ENCODE assay signal across 8 cellular contexts in genomic region chr17:16383772-16384171, GRCh38. TPM values are rescaled to one million over a fixed set of nuclear protein-coding genes. Genes with fewer than 3 reads are reported as not detected.
DNase-seq lines count a peak whose midpoint lies in the region; ATAC-seq, FAIRE-seq and TF ChIP-seq lines count a peak whose summit lies in the region.
"Not testable (repeated sequence)": the region's sequence is repeated elsewhere in the genome, so short reads cannot be mapped to it uniquely, and the experiment has no call there.

No MANE protein-coding gene starts in this region.

- not testable (repeated sequence) for TF ChIP-seq CTCF in GM06990 (IDR thresholded peaks at IDR 0.05; ENCODE audit: insufficient read depth, low read length, poor library complexity, severe bottlenecking); PC-9 (conservative IDR thresholded peaks at IDR 0.05); activated CD8-positive, alpha-beta T cell treated with anti-CD3 and anti-CD28 coated beads for 36 hours (IDR thresholded peaks at IDR 0.05); astrocyte (IDR thresholded peaks at IDR 0.05; ENCODE audit: insufficient read depth, low read depth, low read length); retinal pigment epithelial cell (conservative IDR thresholded peaks at IDR 0.05; ENCODE audit: low read depth, low read length); upper lobe of right lung (IDR thresholded peaks at IDR 0.05)

- H3K4me1 Mint-ChIP-seq in activated CD8-positive, alpha-beta T cell treated with anti-CD3 and anti-CD28 coated beads for 36 hours (ENCODE audit: low read depth): peaks cover 43% of the 10 kb centered on the region
- peaks cover 21% of the 10 kb centered on the region for H3K4me1 Mint-ChIP-seq in astrocyte (ENCODE audit: low read depth, unreplicated experiment)
- peaks cover 39 to 51% (median 49%) of the 10 kb centered on the region in 3 donors for H3K4me1 Mint-ChIP-seq in naive B cell

- peaks cover 13% of the 10 kb centered on the region; the same call in 1 of the 2 replicates for H4K20me1 ChIP-seq in PC-9 (ENCODE audit: insufficient read depth)
- peaks cover 41% of the 10 kb centered on the region for H4K20me1 ChIP-seq in astrocyte (ENCODE audit: insufficient read depth, low read length)

- H3F3A ChIP-seq in PC-9 (ENCODE audit: insufficient read depth, low read depth): peaks cover 26% of the 10 kb centered on the region; the same call in 1 of the 2 replicates

- peak overlapping the region; percentile 94 for H3K4me3 Mint-ChIP-seq in activated CD8-positive, alpha-beta T cell treated with anti-CD3 and anti-CD28 coated beads for 36 hours
- H3K4me3 Mint-ChIP-seq in astrocyte (ENCODE audit: unreplicated experiment) (peak overlapping the region; percentile 94), naive B cell (peak overlapping the region in 7 of 8 donors; percentile 57 to 97 (median 67))

- not testable (repeated sequence) for BruUV-seq in PC-9 (replicated peaks; lab: Mats Ljungman, UMichigan)

- not testable (repeated sequence) for H2AFZ ChIP-seq in PC-9; astrocyte (ENCODE audit: low read depth, low read length)

- not testable (repeated sequence) for DNase-seq in GM06990 (ENCODE audit: extremely low read depth, insufficient read length); PC-9; activated CD8-positive, alpha-beta T cell treated with anti-CD3 and anti-CD28 coated beads for 36 hours; astrocyte (ENCODE audit: low read depth); epithelial cell of prostate (ENCODE audit: low read depth, low spot score); naive B cell; retinal pigment epithelial cell (ENCODE audit: low read depth); upper lobe of right lung

- H3K9me3 Mint-ChIP-seq in activated CD8-positive, alpha-beta T cell treated with anti-CD3 and anti-CD28 coated beads for 36 hours; astrocyte (ENCODE audit: unreplicated experiment); naive B cell: not testable (repeated sequence)

- peaks cover 19% of the 10 kb centered on the region for H3K4me1 ChIP-seq in PC-9 (replicated peaks; ENCODE audit: insufficient read depth)
- H3K4me1 ChIP-seq in astrocyte (ENCODE audit: insufficient read depth, low read length): peaks cover 21% of the 10 kb centered on the region
- H3K4me1 ChIP-seq in upper lobe of right lung: peaks cover 30% of the 10 kb centered on the region

- not testable (repeated sequence) for H3K27me3 ChIP-seq in GM06990 (replicated peaks; ENCODE audit: control insufficient read depth, insufficient read depth, low read length); PC-9 (ENCODE audit: insufficient read depth, low read depth); astrocyte (ENCODE audit: insufficient read depth, low read length); upper lobe of right lung

- H3K4me3 ChIP-seq in GM06990 (replicated peaks; ENCODE audit: low read depth, low read length) (peak overlapping the region; percentile 77), retinal pigment epithelial cell (ENCODE audit: low read length) (peak overlapping the region; percentile 29), upper lobe of right lung (peak overlapping the region; percentile 79)
- not testable (repeated sequence) for H3K4me3 ChIP-seq in PC-9; astrocyte (ENCODE audit: insufficient read depth, low read depth, low read length)

- H3K27me3 Mint-ChIP-seq in activated CD8-positive, alpha-beta T cell treated with anti-CD3 and anti-CD28 coated beads for 36 hours; astrocyte (ENCODE audit: low read depth, unreplicated experiment); naive B cell: not testable (repeated sequence)

- H3K4me2 ChIP-seq in PC-9 (peak overlapping the region; percentile 87), astrocyte (ENCODE audit: low read length) (peak overlapping the region; percentile 87)

- H3K27ac ChIP-seq in PC-9; astrocyte (ENCODE audit: low read depth, low read length); upper lobe of right lung: not testable (repeated sequence)
- peak overlapping the region; percentile 18 for H3K27ac ChIP-seq in epithelial cell of prostate

- H3K9me3 ChIP-seq in PC-9 (ENCODE audit: insufficient read depth, low read depth); astrocyte (ENCODE audit: insufficient read depth, low read depth, low read length); upper lobe of right lung: not testable (repeated sequence)

- POLR2A ChIA-PET in PC-9 (lab: Charles Lee; ENCODE audit: unreplicated experiment): interaction anchor here (0.6 kb wide), 1 partner anchor 14 kb away, joined by 3 read pairs; no protein-coding TSS in a partner anchor
- POLR2A ChIA-PET in activated CD8-positive, alpha-beta T cell treated with anti-CD3 and anti-CD28 coated beads for 36 hours (lab: Charles Lee): interaction anchor here (0.7 to 4.6 kb wide), 4 partner anchors 33 to 384 kb away, joined by 3 to 44 read pairs (median 21); partner anchors contain the start of genes TRPV2, TTC19 and ZSWIM7

- H3K27ac Mint-ChIP-seq in activated CD8-positive, alpha-beta T cell treated with anti-CD3 and anti-CD28 coated beads for 36 hours: peak overlapping the region; percentile 68
- H3K27ac Mint-ChIP-seq in astrocyte (ENCODE audit: unreplicated experiment) (peak overlapping the region; percentile 58), naive B cell (peak overlapping the region in 5 of 6 donors; percentile 27 to 80 (median 49))

- CTCF ChIA-PET in PC-9 (lab: Charles Lee): not testable (repeated sequence)
- CTCF ChIA-PET in activated CD8-positive, alpha-beta T cell treated with anti-CD3 and anti-CD28 coated beads for 36 hours (lab: Charles Lee): interaction anchor here (1.3 to 4.2 kb wide), 2 partner anchors 20 to 31 kb away, joined by 9 to 31 read pairs; partner anchors contain the start of gene TRPV2

- ATAC-seq in activated CD8-positive, alpha-beta T cell treated with anti-CD3 and anti-CD28 coated beads for 36 hours; naive B cell (ENCODE audit: low read depth in 2 of 2); upper lobe of right lung: not testable (repeated sequence)

- peaks cover 31% of the 10 kb centered on the region for H3K36me3 Mint-ChIP-seq in activated CD8-positive, alpha-beta T cell treated with anti-CD3 and anti-CD28 coated beads for 36 hours (ENCODE audit: low read depth)
- H3K36me3 Mint-ChIP-seq in astrocyte (ENCODE audit: low read depth, unreplicated experiment): peaks cover 19% of the 10 kb centered on the region
- H3K36me3 Mint-ChIP-seq in naive B cell: peaks cover 7 to 21% of the 10 kb centered on the region in 2 donors

- H3K9ac ChIP-seq in astrocyte (ENCODE audit: low read length): not testable (repeated sequence)

- intact Hi-C loops in PC-9 (cut with micrococcal nuclease; ENCODE audit: unreplicated experiment); upper lobe of right lung (cut with DNase I): not testable (repeated sequence)
- intact Hi-C loops in activated CD8-positive, alpha-beta T cell treated with anti-CD3 and anti-CD28 coated beads for 36 hours (cut with micrococcal nuclease): loop anchor here (5.0 kb wide), 1 partner anchor 34 kb away; the partner anchor contains the start of gene TRPV2

- not testable (repeated sequence) for FAIRE-seq in astrocyte (lab: Jason Lieb, UNC)

- H3K36me3 ChIP-seq in GM06990 (ENCODE audit: control insufficient read depth, insufficient read depth, low read length); PC-9 (ENCODE audit: low read depth): not testable (repeated sequence)
- H3K36me3 ChIP-seq in astrocyte (ENCODE audit: insufficient read depth, low read length) (peaks cover 11% of the 10 kb centered on the region), upper lobe of right lung (peaks cover 20% of the 10 kb centered on the region)

- not testable (repeated sequence) for H3K9me2 ChIP-seq in PC-9 (ENCODE audit: insufficient read depth)

- H3K79me2 ChIP-seq in PC-9 (ENCODE audit: low read depth): peaks cover 36% of the 10 kb centered on the region
- peaks cover 36% of the 10 kb centered on the region for H3K79me2 ChIP-seq in astrocyte (ENCODE audit: insufficient read depth, low read length)

RNA-seq across cellular contexts. Expression of gene UBB, which starts 2.9 kb away (rescaled TPM):
- total RNA-seq in PC-9 (2021) (2,044 and 2,361 TPM in 2 replicates), astrocyte (1,755 and 1,783 TPM in 2 replicates), upper lobe of right lung (1,410 TPM)
- 1,000 to 10,000 TPM; 1,334 to 1,337 TPM for total RNA-seq in activated CD8-positive, alpha-beta T cell treated with anti-CD3 and anti-CD28 coated beads for 36 hours
- 1,000 to 10,000 TPM; 2,209 to 2,817 (median 2,696) TPM for polyA plus RNA-seq in naive B cell (ENCODE audit: low read depth in 6 of 6)

RNA-seq across cellular contexts. Expression of gene CENPV, which starts 30.5 kb away (rescaled TPM):
- total RNA-seq in PC-9 (2021) (12.6 and 18.1 TPM in 2 replicates), astrocyte (25.1 and 38.8 TPM in 2 replicates), upper lobe of right lung (10.4 TPM)
- 100 to 1,000 TPM; 139 to 142 TPM for total RNA-seq in activated CD8-positive, alpha-beta T cell treated with anti-CD3 and anti-CD28 coated beads for 36 hours
- polyA plus RNA-seq in naive B cell (ENCODE audit: low read depth in 6 of 6): 10 to 100 TPM; 13.3 to 34.2 (median 15.9) TPM

RNA-seq across cellular contexts. Expression of gene TRPV2, which starts 31.6 kb away (rescaled TPM):
- 3.1 and 5.3 TPM in 2 replicates for total RNA-seq in PC-9 (2021)
- total RNA-seq in activated CD8-positive, alpha-beta T cell treated with anti-CD3 and anti-CD28 coated beads for 36 hours: 10 to 100 TPM; 44.6 to 47.6 TPM
- 0.50 and 0.86 TPM in 2 replicates for total RNA-seq in astrocyte
- polyA plus RNA-seq in naive B cell (ENCODE audit: low read depth in 6 of 6): 10 to 100 TPM; 36.2 to 59.9 (median 44.0) TPM
- total RNA-seq in upper lobe of right lung: 86.5 TPM
